Comparison of ENCODE assay signal across 28 cellular contexts in genomic region chr20:19115581-19115980, GRCh38.
"Had no signal": no experiment of that assay in that cellular context is flagged by ENCODE, and none has a peak within 500 bp of the region (broad histone marks: within the 10 kb centered on the region; RNA-seq: fewer than 3 reads in every experiment).

No MANE protein-coding gene starts in this region.

- H3K9me3 Mint-ChIP-seq: activated CD4-positive, alpha-beta T cell treated with anti-CD3 and anti-CD28 coated beads, Interleukin-2, amount 10 ng/mL, durations not matched to agents 24 days and 14 days; activated CD8-positive, alpha-beta T cell treated with anti-CD3 and anti-CD28 coated beads for 36 hours; activated naive CD4-positive, alpha-beta T cell treated with anti-CD3 and anti-CD28 coated beads for 36 hours; activated T-helper 17 cell treated with anti-CD3 and anti-CD28 coated beads, Interleukin-2, amount 50 U/mL, for 72 hours had no signal

- H2AFZ ChIP-seq: PC-9 had no signal

- H3K4me1 Mint-ChIP-seq: activated CD4-positive, alpha-beta T cell treated with anti-CD3 and anti-CD28 coated beads, Interleukin-2, amount 10 ng/mL, durations not matched to agents 24 days and 14 days; activated T-helper 17 cell treated with anti-CD3 and anti-CD28 coated beads, Interleukin-2, amount 50 U/mL, for 72 hours had no signal

- H3K4me3 ChIP-seq: adrenal gland, body of pancreas, breast epithelium, MG63, PC-9, SK-N-MC had no signal

- DNase-seq: activated CD4-positive, alpha-beta T cell treated with anti-CD3 and anti-CD28 coated beads, Interleukin-2, amount 10 ng/mL, durations not matched to agents 24 days and 14 days; activated CD4-positive, alpha-beta T cell treated with anti-CD3 and anti-CD28 coated beads, Interleukin-2, amount 50 U/mL, for 4 hours; activated CD8-positive, alpha-beta T cell treated with anti-CD3 and anti-CD28 coated beads for 36 hours; activated gamma-delta T cell; activated naive CD4-positive, alpha-beta T cell treated with anti-CD3 and anti-CD28 coated beads for 36 hours; activated T-cell treated with anti-CD3 and anti-CD28 coated beads, Interleukin-2, amount 50 U/mL, for 1 hour; activated T-cell treated with anti-CD3 and anti-CD28 coated beads, Interleukin-2, amount 50 U/mL, for 72 hours; adrenal gland; body of pancreas; Kasumi-1; KG1; MG63; NCI-H1048; NCI-H1436 treated with DMSO at 0.1 percent for 48 hours; NCI-H1694 treated with DMSO at 0.1 percent for 48 hours; NCI-H2029 treated with DMSO at 0.1 percent for 48 hours; NCI-H2107; NCI-H226; NCI-H446 treated with DMSO at 0.1 percent for 48 hours; NCI-H524; NK-92 treated with Interleukin-12 subunit alpha and Interleukin-12 subunit beta, amount 100 ng/mL, for 24 hours; PC-9; T1000 had no signal

- H3K27ac ChIP-seq: adrenal gland, body of pancreas, breast epithelium, PC-9, RWPE1, SK-N-MC had no signal

- H3K4me3 Mint-ChIP-seq: activated CD4-positive, alpha-beta T cell treated with anti-CD3 and anti-CD28 coated beads, Interleukin-2, amount 10 ng/mL, durations not matched to agents 24 days and 14 days; activated CD8-positive, alpha-beta T cell treated with anti-CD3 and anti-CD28 coated beads for 36 hours; activated naive CD4-positive, alpha-beta T cell treated with anti-CD3 and anti-CD28 coated beads for 36 hours; activated T-cell treated with anti-CD3 and anti-CD28 coated beads, Interleukin-2, amount 50 U/mL, for 72 hours; activated T-helper 17 cell treated with anti-CD3 and anti-CD28 coated beads, Interleukin-2, amount 50 U/mL, for 72 hours had no signal

- H3K9me3 ChIP-seq: adrenal gland, body of pancreas, breast epithelium, MG63 had no signal

- H3K27ac Mint-ChIP-seq: activated CD4-positive, alpha-beta T cell treated with anti-CD3 and anti-CD28 coated beads, Interleukin-2, amount 10 ng/mL, durations not matched to agents 24 days and 14 days; activated CD8-positive, alpha-beta T cell treated with anti-CD3 and anti-CD28 coated beads for 36 hours; activated naive CD4-positive, alpha-beta T cell treated with anti-CD3 and anti-CD28 coated beads for 36 hours; activated naive CD4-positive, alpha-beta T cell treated with anti-CD3 and anti-CD28 coated beads, Interleukin-2, amount 50 U/mL, for 72 hours; activated T-cell treated with anti-CD3 and anti-CD28 coated beads, Interleukin-2, amount 50 U/mL, for 72 hours; activated T-helper 17 cell treated with anti-CD3 and anti-CD28 coated beads, Interleukin-2, amount 50 U/mL, for 72 hours had no signal

- H3K27me3 ChIP-seq: adrenal gland, body of pancreas, breast epithelium, MG63 had no signal

- H3K4me2 ChIP-seq: PC-9 had no signal

- H3K36me3 Mint-ChIP-seq: activated naive CD4-positive, alpha-beta T cell treated with anti-CD3 and anti-CD28 coated beads, Interleukin-2, amount 50 U/mL, for 72 hours had no signal

- H3K4me1 ChIP-seq: adrenal gland, body of pancreas, breast epithelium had no signal

- H3K27me3 Mint-ChIP-seq: activated CD4-positive, alpha-beta T cell treated with anti-CD3 and anti-CD28 coated beads, Interleukin-2, amount 10 ng/mL, durations not matched to agents 24 days and 14 days; activated CD8-positive, alpha-beta T cell treated with anti-CD3 and anti-CD28 coated beads for 36 hours; activated T-helper 17 cell treated with anti-CD3 and anti-CD28 coated beads, Interleukin-2, amount 50 U/mL, for 72 hours had no signal

- H3K36me3 ChIP-seq: adrenal gland, breast epithelium, MG63 had no signal
